Comparison of ENCODE assay signal across 1 cellular context in the genomic region with DNA sequence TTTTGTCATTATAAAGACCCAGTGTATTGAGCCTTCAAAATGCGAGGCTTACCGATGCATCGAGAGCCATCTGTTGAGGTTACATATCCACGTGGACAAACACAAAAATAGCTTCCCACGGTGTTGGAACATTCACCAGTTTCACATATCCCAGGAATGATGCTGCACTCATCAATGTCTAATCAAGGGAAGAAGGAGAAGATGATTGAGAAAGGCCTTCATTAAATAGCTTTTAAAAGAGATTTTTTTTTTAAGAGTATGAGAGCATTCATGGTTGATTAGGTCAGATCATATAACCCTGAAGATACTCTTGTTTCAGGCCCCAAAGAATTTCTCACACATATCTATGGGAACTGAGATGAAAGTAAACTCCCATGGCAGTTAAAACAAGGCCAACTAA.
TF ChIP-seq lines count a peak whose summit lies in the region.

No MANE protein-coding gene starts in this region.

TF ChIP-seq in Ishikawa, 13 proteins besides CTCF, POLR2A, EP300 and RAD21 (continued from another document):
- TF ChIP-seq TEAD4 (IDR thresholded peaks at IDR 0.05) (peak; percentile 64), FOXM1 (IDR thresholded peaks at IDR 0.05; ENCODE audit: borderline replicate concordance, low read depth) (peak; percentile 82), ZBTB7A (IDR thresholded peaks at IDR 0.05; ENCODE audit: low read depth) (no peak), CREB1 (IDR thresholded peaks at IDR 0.05; ENCODE audit: low read depth) (no peak), CEBPB (IDR thresholded peaks at IDR 0.05) (no peak), NFIC (IDR thresholded peaks at IDR 0.05) (peak; percentile 48; the same call in 1 of the 2 replicates), TAF1 (IDR thresholded peaks at IDR 0.05; ENCODE audit: low read depth) (no peak), TCF12 (IDR thresholded peaks at IDR 0.05; ENCODE audit: low read depth) (peak; percentile 68)
